ENCODE assay signal across 26 cellular contexts in genomic region chr14:99075061-99075460, GRCh38.
DNase-seq lines count a peak whose midpoint lies in the region; ATAC-seq, FAIRE-seq and TF ChIP-seq lines count a peak whose summit lies in the region.
"Had no signal": no experiment of that assay in that cellular context is flagged by ENCODE, and none has a peak within 500 bp of the region (broad histone marks: within the 10 kb centered on the region; RNA-seq: fewer than 3 reads in every experiment).

No MANE protein-coding gene starts in this region.

- no peak overlapping the region for H3K4me3 ChIP-seq in K562
- H3K4me3 ChIP-seq: GM23248, lower lobe of right lung, psoas muscle, tibial artery had no signal

- no peaks in the 10 kb centered on the region for H3K79me2 ChIP-seq in K562 (ENCODE audit: control insufficient read depth, insufficient read depth, low read length)

- TF ChIP-seq POLR2A in K562 (conservative IDR thresholded peaks at IDR 0.05), result no peak

- no peaks in the 10 kb centered on the region for H3K36me3 ChIP-seq in K562 (ENCODE audit: control insufficient read depth, insufficient read depth, low read length)
- H3K36me3 ChIP-seq: lower lobe of right lung, stomach, tibial artery had no signal

- WGBS in K562 (ENCODE audit: insufficient coverage, low coverage, missing lambda C conversion rate), result 0% methylated on average over 9 of the region's 11 CpGs

- H3K9me1 ChIP-seq in K562 (ENCODE audit: control insufficient read depth, insufficient read depth, low read length), result no peaks in the 10 kb centered on the region

- no peak overlapping the region for H3K27ac Mint-ChIP-seq in activated CD4-positive, alpha-beta T cell treated with anti-CD3 and anti-CD28 coated beads, Interleukin-2, amount 10 ng/mL, durations not matched to agents 7 days and 5 days
- H3K27ac Mint-ChIP-seq: activated CD4-positive, alpha-beta memory T cell treated with anti-CD3 and anti-CD28 coated beads, Interleukin-2, amount 10 ng/mL, durations not matched to agents 7 days and 5 days; activated naive CD8-positive, alpha-beta T cell treated with anti-CD3 and anti-CD28 coated beads, Interleukin-2, amount 10 ng/mL, durations not matched to agents 7 days and 5 days; B cell had no signal

- no peaks in the 10 kb centered on the region for H3K4me1 ChIP-seq in K562 (replicated peaks in 1 of 2; ENCODE audit: control insufficient read depth in 2 of 2, insufficient read depth in 2 of 2, low read length in 2 of 2)
- H3K4me1 ChIP-seq: lower lobe of right lung, psoas muscle, stomach, tibial artery had no signal

- no peaks in the 10 kb centered on the region for H3K9me3 ChIP-seq in K562 (replicated peaks; ENCODE audit: control insufficient read depth, insufficient read depth, low read depth, low read length)
- H3K9me3 ChIP-seq: lower lobe of right lung, psoas muscle had no signal

- H3K27me3 ChIP-seq in K562 (ENCODE audit: control insufficient read depth in 2 of 2, insufficient read depth in 2 of 2, low read length in 2 of 2), result no peaks in the 10 kb centered on the region
- H3K27me3 ChIP-seq: tibial artery had no signal

- POLR2A ChIA-PET in K562 (lab: Yijun Ruan, JAX), result interaction anchor here (0.7 kb wide), 1 partner anchor 20 kb away, joined by 3 read pairs; no protein-coding TSS in a partner anchor
- POLR2A ChIA-PET in activated CD4-positive, alpha-beta T cell treated with anti-CD3 and anti-CD28 coated beads, Interleukin-2, amount 10 ng/mL, durations not matched to agents 7 days and 5 days (lab: Charles Lee), result no interaction called here

- TF ChIP-seq RAD21 in Ishikawa (IDR thresholded peaks at IDR 0.05; ENCODE audit: low read depth) (no peak), K562 (CRISPR knock-in tag; conservative IDR thresholded peaks at IDR 0.05 in 1 of 2, IDR thresholded peaks at IDR 0.05 in 1 of 2) (no peak)

- no peak overlapping the region for H2AFZ ChIP-seq in K562 (ENCODE audit: low read depth, low read length)
- H2AFZ ChIP-seq: GM23248 had no signal

- H3K9me3 Mint-ChIP-seq in activated CD4-positive, alpha-beta T cell treated with anti-CD3 and anti-CD28 coated beads, Interleukin-2, amount 10 ng/mL, durations not matched to agents 7 days and 5 days, result peaks cover 24% of the 10 kb centered on the region

- ATAC-seq in K562 (no peak), omental fat pad (ENCODE audit: low FRiP score) (no peak)
- ATAC-seq: activated CD4-positive, CD25-positive, alpha-beta regulatory T cell treated with anti-CD3 and anti-CD28 coated beads, Interleukin-2, amount 50 U/mL, for 24 hours; lower lobe of right lung; psoas muscle; Right ventricle myocardium inferior had no signal

- no peaks in the 10 kb centered on the region for H4K20me1 ChIP-seq in K562 (replicated peaks; ENCODE audit: control insufficient read depth, insufficient read depth, low read length)

- intact Hi-C loops in K562 (cut with micrococcal nuclease), result no loop called here
- intact Hi-C loops in posterior vena cava (cut with DNase I), result no loop called here

- no peak for TF ChIP-seq CTCF in K562 (IDR thresholded peaks at IDR 0.05 in 2 of 3, conservative IDR thresholded peaks at IDR 0.05 in 1 of 3; ENCODE audit: insufficient read depth in 2 of 3, low read depth in 1 of 3, low read length in 3 of 3)
- TF ChIP-seq CTCF in omental fat pad (IDR thresholded peaks at IDR 0.05), result no peak

- FAIRE-seq in K562 (lab: Jason Lieb, UNC), result no peak
- FAIRE-seq: astrocyte, GM18507 had no signal

- H3K36me3 Mint-ChIP-seq in activated CD4-positive, alpha-beta T cell treated with anti-CD3 and anti-CD28 coated beads, Interleukin-2, amount 10 ng/mL, durations not matched to agents 7 days and 5 days (ENCODE audit: low read depth), result no peaks in the 10 kb centered on the region

- H3K4me1 Mint-ChIP-seq in activated CD4-positive, alpha-beta T cell treated with anti-CD3 and anti-CD28 coated beads, Interleukin-2, amount 10 ng/mL, durations not matched to agents 7 days and 5 days, result peaks cover 25% of the 10 kb centered on the region
- H3K4me1 Mint-ChIP-seq: B cell had no signal

- H3K4me2 ChIP-seq in K562 (ENCODE audit: insufficient read depth, low read length), result no peak overlapping the region

- in situ Hi-C loops in K562 (cut with MboI), result no loop called here

- no peak overlapping the region for H3K9ac ChIP-seq in K562 (ENCODE audit: insufficient read depth in 1 of 2, low read depth in 2 of 2, low read length in 2 of 2)
- H3K9ac ChIP-seq: GM23248 had no signal

- no peaks in the 10 kb centered on the region for H3K27me3 Mint-ChIP-seq in activated CD4-positive, alpha-beta T cell treated with anti-CD3 and anti-CD28 coated beads, Interleukin-2, amount 10 ng/mL, durations not matched to agents 7 days and 5 days
- H3K27me3 Mint-ChIP-seq: activated naive CD8-positive, alpha-beta T cell treated with anti-CD3 and anti-CD28 coated beads, Interleukin-2, amount 10 ng/mL, durations not matched to agents 7 days and 5 days; B cell had no signal

- TF ChIP-seq EP300 in Ishikawa (IDR thresholded peaks at IDR 0.05; ENCODE audit: borderline replicate concordance) (no peak), K562 (IDR thresholded peaks at IDR 0.05; ENCODE audit: low read length) (no peak)

- CTCF ChIA-PET in K562 (lab: Yijun Ruan, JAX; ENCODE audit: low intra/inter-chr PET ratio), result no interaction called here
- CTCF ChIA-PET in activated CD4-positive, alpha-beta T cell treated with anti-CD3 and anti-CD28 coated beads, Interleukin-2, amount 10 ng/mL, durations not matched to agents 7 days and 5 days (lab: Charles Lee), result interaction anchor here (0.6 kb wide), 2 partner anchors 62 to 1478 kb away, joined by 5 to 8 read pairs; no protein-coding TSS in a partner anchor

- H3K27ac ChIP-seq in K562 (ENCODE audit: extremely low read depth, low read depth, low read length), result no peak overlapping the region
- H3K27ac ChIP-seq: GM23248, lower lobe of right lung, psoas muscle, stomach, tibial artery had no signal

- no TSS peak for BruUV-seq in K562 (replicated peaks; lab: Mats Ljungman, UMichigan)

- peak; percentile 91 for DNase-seq in NOMO-1 treated with DMSO at 0.1 percent for 48 hours (lab: John Stamatoyannopoulos, UW; ENCODE audit: unreplicated experiment)
- no peak for DNase-seq in K562 (ENCODE audit: extremely low read depth in 1 of 4, low spot score in 3 of 4)
- peak; percentile 62 for DNase-seq in posterior vena cava (ENCODE audit: low spot score)
- no peak for DNase-seq in omental fat pad (ENCODE audit: low spot score)
- DNase-seq in activated CD4-positive, alpha-beta T cell treated with anti-CD3 and anti-CD28 coated beads, Interleukin-2, amount 10 ng/mL, durations not matched to agents 7 days and 5 days, result no peak
- DNase-seq in medulla oblongata (ENCODE audit: extremely low spot score), result no peak
- DNase-seq: activated CD4-positive, alpha-beta memory T cell treated with anti-CD3 and anti-CD28 coated beads, Interleukin-2, amount 10 ng/mL, durations not matched to agents 7 days and 5 days; activated effector memory CD4-positive, alpha-beta T cell treated with anti-CD3 and anti-CD28 coated beads, Interleukin-2, amount 50 U/mL, for 16 hours; activated naive CD8-positive, alpha-beta T cell treated with anti-CD3 and anti-CD28 coated beads, Interleukin-2, amount 10 ng/mL, durations not matched to agents 7 days and 5 days; activated T-cell treated with anti-CD3 and anti-CD28 coated beads for 4 hours; caudate nucleus; dermis blood vessel endothelial cell; glutamatergic neuron; GM23248; lower lobe of right lung; NCI-H1417 treated with DMSO at 0.1 percent for 48 hours; NCI-H510A treated with DMSO at 0.1 percent for 48 hours; psoas muscle; stomach; tibial artery had no signal

- H3K4me3 Mint-ChIP-seq in activated CD4-positive, alpha-beta T cell treated with anti-CD3 and anti-CD28 coated beads, Interleukin-2, amount 10 ng/mL, durations not matched to agents 7 days and 5 days, result no peak overlapping the region
- H3K4me3 Mint-ChIP-seq: activated CD4-positive, alpha-beta memory T cell treated with anti-CD3 and anti-CD28 coated beads, Interleukin-2, amount 10 ng/mL, durations not matched to agents 7 days and 5 days; activated naive CD8-positive, alpha-beta T cell treated with anti-CD3 and anti-CD28 coated beads, Interleukin-2, amount 10 ng/mL, durations not matched to agents 7 days and 5 days; B cell had no signal

TF ChIP-seq in Ishikawa, 13 proteins besides CTCF, POLR2A, EP300 and RAD21:
- TF ChIP-seq CEBPB (IDR thresholded peaks at IDR 0.05) (0 out of 2 replicates have a peak, but pooled peaks have one; percentile 11), NFIC (IDR thresholded peaks at IDR 0.05) (no peak), USF1 (IDR thresholded peaks at IDR 0.05) (no peak), ZBTB7A (IDR thresholded peaks at IDR 0.05; ENCODE audit: low read depth) (no peak), YY1 (IDR thresholded peaks at IDR 0.05; ENCODE audit: low read depth) (no peak), TEAD4 (IDR thresholded peaks at IDR 0.05) (no peak)

TF ChIP-seq in K562, 482 proteins besides CTCF, POLR2A, EP300 and RAD21:
- TF ChIP-seq EGR1 (conservative IDR thresholded peaks at IDR 0.05) (no peak), CEBPB (tag; IDR thresholded peaks at IDR 0.05) (0 out of 2 replicates have a peak, but pooled peaks have one; percentile 27), CEBPG (CRISPR knock-in tag; IDR thresholded peaks at IDR 0.05) (no peak), CEBPG (tag; conservative IDR thresholded peaks at IDR 0.05 in 1 of 2, IDR thresholded peaks at IDR 0.05 in 1 of 2) (0 out of 4 replicates have a peak, but pooled peaks of 1 of the 2 experiments have one; percentile 18)

Comparison
In these comparisons a context has a peak if more than half of its experiments do, and no peak if none do; other contexts are left out.
1. DNase-seq: peak in NOMO-1 treated with DMSO at 0.1 percent for 48 hours (single experiment) and posterior vena cava (single experiment); none in K562 (0 of 4), omental fat pad (single experiment), activated CD4-positive, alpha-beta T cell treated with anti-CD3 and anti-CD28 coated beads, Interleukin-2, amount 10 ng/mL, durations not matched to agents 7 days and 5 days (single experiment) and medulla oblongata (single experiment).